In the genomic region with DNA sequence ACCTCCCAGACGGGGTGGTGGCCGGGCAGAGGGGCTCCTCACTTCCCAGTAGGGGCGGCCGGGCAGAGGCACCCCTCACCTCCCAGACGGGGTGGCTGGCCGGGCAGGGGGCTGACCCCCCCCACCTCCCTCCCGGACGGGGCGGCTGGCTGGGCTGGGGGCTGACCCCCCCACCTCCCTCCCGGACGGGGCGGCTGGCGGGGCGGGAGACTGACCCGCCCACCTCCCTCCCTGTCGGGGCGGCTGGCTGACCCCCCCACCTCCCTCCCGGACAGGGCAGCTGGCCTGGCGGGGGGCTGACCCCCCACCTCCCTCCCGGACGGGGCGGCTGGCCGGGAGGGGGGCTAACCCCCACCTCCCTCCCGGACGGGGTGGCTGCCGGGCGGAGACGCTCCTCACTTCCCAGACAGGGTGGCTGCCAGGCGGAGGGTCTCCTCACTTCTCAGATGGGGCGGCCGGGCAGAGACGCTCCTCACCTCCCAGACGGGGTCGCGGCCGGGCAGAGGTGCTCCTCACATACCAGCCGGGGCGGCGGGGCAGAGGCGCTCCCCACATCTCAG, we compare ENCODE assay signal across 15 cellular contexts. TPM values are rescaled to one million over a fixed set of nuclear protein-coding genes. Genes with fewer than 3 reads are reported as not detected.
"Had no signal": no experiment of that assay in that cellular context is flagged by ENCODE, and none has a peak within 500 bp of the region (broad histone marks: within the 10 kb centered on the region; RNA-seq: fewer than 3 reads in every experiment).

No MANE protein-coding gene starts in this region.

RNA-seq across cellular contexts. Expression of gene BPIFA2, which starts 17.2 kb away (rescaled TPM):
- total RNA-seq: activated B cell treated with CpG ODN at 0.5 μM for 24 hours; activated CD4-positive, alpha-beta memory T cell treated with anti-CD3 and anti-CD28 coated beads for 36 hours; activated CD4-positive, alpha-beta memory T cell treated with anti-CD3 and anti-CD28 coated beads, Interleukin-2, amount 10 ng/mL, durations not matched to agents 7 days and 5 days; activated CD4-positive, alpha-beta T cell treated with anti-CD3 and anti-CD28 coated beads for 36 hours; activated CD4-positive, alpha-beta T cell treated with anti-CD3 and anti-CD28 coated beads, Interleukin-2, amount 10 ng/mL, durations not matched to agents 24 days and 14 days; activated CD4-positive, alpha-beta T cell treated with anti-CD3 and anti-CD28 coated beads, Interleukin-2, amount 10 ng/mL, durations not matched to agents 7 days and 5 days; activated CD8-positive, alpha-beta memory T cell treated with anti-CD3 and anti-CD28 coated beads for 36 hours; activated CD8-positive, alpha-beta memory T cell treated with anti-CD3 and anti-CD28 coated beads, Interleukin-2, amount 10 ng/mL, durations not matched to agents 7 days and 5 days; activated CD8-positive, alpha-beta T cell treated with anti-CD3 and anti-CD28 coated beads for 36 hours; activated CD8-positive, alpha-beta T cell treated with anti-CD3 and anti-CD28 coated beads, Interleukin-2, amount 10 ng/mL, durations not matched to agents 7 days and 5 days; T-cell; T-helper 1 cell treated with Interleukin-12 subunit alpha and Interleukin-12 subunit beta and Interleukin-4 antibody, amounts not matched to agents 30 ng/mL and 1 ng/mL, for 36 hours; T-helper 17 cell; T-helper 2 cell treated with Interferon-gamma antibody and Interleukin-4, amounts not matched to agents 100 ng/mL and 5 ng/mL, for 36 hours; WTC11 had no signal

RNA-seq across cellular contexts. Expression of gene BPIFA3, which starts 32.0 kb away (rescaled TPM):
- total RNA-seq: activated B cell treated with CpG ODN at 0.5 μM for 24 hours; activated CD4-positive, alpha-beta memory T cell treated with anti-CD3 and anti-CD28 coated beads for 36 hours; activated CD4-positive, alpha-beta memory T cell treated with anti-CD3 and anti-CD28 coated beads, Interleukin-2, amount 10 ng/mL, durations not matched to agents 7 days and 5 days; activated CD4-positive, alpha-beta T cell treated with anti-CD3 and anti-CD28 coated beads for 36 hours; activated CD4-positive, alpha-beta T cell treated with anti-CD3 and anti-CD28 coated beads, Interleukin-2, amount 10 ng/mL, durations not matched to agents 24 days and 14 days; activated CD4-positive, alpha-beta T cell treated with anti-CD3 and anti-CD28 coated beads, Interleukin-2, amount 10 ng/mL, durations not matched to agents 7 days and 5 days; activated CD8-positive, alpha-beta memory T cell treated with anti-CD3 and anti-CD28 coated beads for 36 hours; activated CD8-positive, alpha-beta memory T cell treated with anti-CD3 and anti-CD28 coated beads, Interleukin-2, amount 10 ng/mL, durations not matched to agents 7 days and 5 days; activated CD8-positive, alpha-beta T cell treated with anti-CD3 and anti-CD28 coated beads for 36 hours; activated CD8-positive, alpha-beta T cell treated with anti-CD3 and anti-CD28 coated beads, Interleukin-2, amount 10 ng/mL, durations not matched to agents 7 days and 5 days; T-cell; T-helper 1 cell treated with Interleukin-12 subunit alpha and Interleukin-12 subunit beta and Interleukin-4 antibody, amounts not matched to agents 30 ng/mL and 1 ng/mL, for 36 hours; T-helper 17 cell; T-helper 2 cell treated with Interferon-gamma antibody and Interleukin-4, amounts not matched to agents 100 ng/mL and 5 ng/mL, for 36 hours; WTC11 had no signal

RNA-seq across cellular contexts. Expression of gene BPIFA1, which starts 50.7 kb away (rescaled TPM):
- total RNA-seq: activated B cell treated with CpG ODN at 0.5 μM for 24 hours; activated CD4-positive, alpha-beta memory T cell treated with anti-CD3 and anti-CD28 coated beads for 36 hours; activated CD4-positive, alpha-beta memory T cell treated with anti-CD3 and anti-CD28 coated beads, Interleukin-2, amount 10 ng/mL, durations not matched to agents 7 days and 5 days; activated CD4-positive, alpha-beta T cell treated with anti-CD3 and anti-CD28 coated beads for 36 hours; activated CD4-positive, alpha-beta T cell treated with anti-CD3 and anti-CD28 coated beads, Interleukin-2, amount 10 ng/mL, durations not matched to agents 24 days and 14 days; activated CD4-positive, alpha-beta T cell treated with anti-CD3 and anti-CD28 coated beads, Interleukin-2, amount 10 ng/mL, durations not matched to agents 7 days and 5 days; activated CD8-positive, alpha-beta memory T cell treated with anti-CD3 and anti-CD28 coated beads for 36 hours; activated CD8-positive, alpha-beta memory T cell treated with anti-CD3 and anti-CD28 coated beads, Interleukin-2, amount 10 ng/mL, durations not matched to agents 7 days and 5 days; activated CD8-positive, alpha-beta T cell treated with anti-CD3 and anti-CD28 coated beads for 36 hours; activated CD8-positive, alpha-beta T cell treated with anti-CD3 and anti-CD28 coated beads, Interleukin-2, amount 10 ng/mL, durations not matched to agents 7 days and 5 days; T-cell; T-helper 1 cell treated with Interleukin-12 subunit alpha and Interleukin-12 subunit beta and Interleukin-4 antibody, amounts not matched to agents 30 ng/mL and 1 ng/mL, for 36 hours; T-helper 17 cell; T-helper 2 cell treated with Interferon-gamma antibody and Interleukin-4, amounts not matched to agents 100 ng/mL and 5 ng/mL, for 36 hours; WTC11 had no signal
